8 cellular contexts compared by ENCODE assay signal in the genomic region with DNA sequence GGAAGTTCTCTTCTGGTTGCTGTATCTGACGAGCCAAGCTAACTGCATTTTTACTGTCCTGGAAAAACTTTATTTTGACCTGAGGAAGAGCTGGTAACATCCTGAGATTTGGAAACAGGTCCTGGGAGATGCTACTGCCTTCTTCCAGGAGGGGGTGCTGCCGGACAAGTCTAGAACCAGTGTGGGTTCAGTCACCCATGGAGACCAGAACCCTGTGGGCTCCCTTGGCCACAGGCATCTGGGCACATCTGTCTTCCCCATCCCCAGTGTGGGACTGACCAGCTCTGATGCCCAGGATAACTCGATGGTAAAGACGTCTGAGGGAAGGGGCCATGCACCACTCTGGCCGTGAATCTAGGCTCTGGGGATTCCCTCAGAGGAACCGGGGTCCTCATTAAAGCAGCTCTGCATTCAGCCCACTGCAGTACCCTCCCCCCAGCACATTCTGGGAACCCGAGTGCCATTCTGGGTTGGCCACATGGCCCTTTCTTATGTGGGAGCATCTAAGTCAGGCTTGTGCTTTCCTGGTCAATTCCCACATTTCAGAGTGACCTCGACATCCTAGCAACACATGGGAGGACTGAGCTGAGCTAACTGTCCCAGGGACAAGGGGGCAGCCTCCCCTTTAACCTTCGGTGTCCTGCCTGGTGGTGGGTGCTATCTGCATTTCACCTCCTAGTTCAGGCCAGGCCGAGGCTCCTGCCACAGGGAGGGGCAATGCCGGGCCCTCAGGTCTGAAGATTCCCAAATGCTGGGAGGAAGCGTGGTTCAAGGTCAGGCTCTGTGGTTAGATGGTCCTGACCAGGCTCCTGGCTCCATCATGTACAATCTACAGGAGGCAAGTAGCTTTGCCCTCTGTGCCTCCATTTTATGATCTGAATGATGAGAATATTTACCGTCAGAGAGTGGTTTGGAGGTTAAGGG. TPM values are rescaled to one million over a fixed set of nuclear protein-coding genes. Genes with fewer than 3 reads are reported as not detected.
DNase-seq lines count a peak whose midpoint lies in the region; ATAC-seq, FAIRE-seq and TF ChIP-seq lines count a peak whose summit lies in the region.

No MANE protein-coding gene starts in this region.

- TF ChIP-seq CTCF in BJ (IDR thresholded peaks at IDR 0.05; ENCODE audit: insufficient read depth, low read depth, low read length) (peak; percentile 89), PC-3 (conservative IDR thresholded peaks at IDR 0.05; ENCODE audit: low read depth, low read length) (peak; percentile 87), pancreas (IDR thresholded peaks at IDR 0.05) (peak; percentile 33 to 70 (median 58))

- POLR2A ChIA-PET in BJ (lab: Charles Lee) (no interaction called here), PC-3 (lab: Charles Lee; ENCODE audit: unreplicated experiment) (interaction anchor here (0.7 kb wide), 1 partner anchor 45 kb away, joined by 3 read pairs; no protein-coding TSS in a partner anchor)

- H3K36me3 Mint-ChIP-seq in activated naive CD8-positive, alpha-beta T cell treated with anti-CD3 and anti-CD28 coated beads, Interleukin-2, amount 50 U/mL, for 24 hours (ENCODE audit: low read depth), result no peaks in the 10 kb centered on the region

- intact Hi-C loops in PC-3 (cut with micrococcal nuclease) (no loop called here), pancreas (cut with DNase I) (loop anchor here in 1 of 3 donors (10.0 kb wide), 1 partner anchor 252 kb away; no protein-coding TSS in a partner anchor)

- 48 to 50% methylated on average over 13 of the region's 13 CpGs for WGBS in pancreas, 2 donors

- no peaks in the 10 kb centered on the region for H3K27me3 Mint-ChIP-seq in activated naive CD8-positive, alpha-beta T cell treated with anti-CD3 and anti-CD28 coated beads, Interleukin-2, amount 50 U/mL, for 24 hours

- H3K36me3 ChIP-seq in BJ (ENCODE audit: control insufficient read depth, insufficient read depth, low read length) (0 out of 2 replicates have a peak, but pooled peaks cover 3% of the 10 kb centered on the region), PC-3 (ENCODE audit: low read depth, low read length) (no peaks in the 10 kb centered on the region), pancreas (no peaks in the 10 kb centered on the region)

- no peak overlapping the region for H3K9ac ChIP-seq in PC-3 (ENCODE audit: low read length)

- FAIRE-seq in pancreas (lab: Jason Lieb, UNC), result no peak

- CTCF ChIA-PET in BJ (lab: Yijun Ruan, JAX) (interaction anchor here (0.5 to 12.1 kb wide), 46 partner anchors 9 to 389 kb away, joined by 3 to 208 read pairs (median 5); partner anchors contain the start of genes CARMIL2, CTCF, GFOD2 and NRN1L), PC-3 (lab: Charles Lee) (interaction anchor here (0.6 to 1.5 kb wide), 5 partner anchors 46 to 350 kb away, joined by 3 to 10 read pairs (median 5); partner anchors contain the start of genes RANBP10 and TSNAXIP1)

- peaks cover 5% of the 10 kb centered on the region for H3K4me1 ChIP-seq in PC-3 (ENCODE audit: insufficient read depth, low read length)
- H3K4me1 ChIP-seq in pancreas, result peaks cover 5 to 16% (median 9%) of the 10 kb centered on the region in 3 donors

- H3K4me3 Mint-ChIP-seq in activated naive CD8-positive, alpha-beta T cell treated with anti-CD3 and anti-CD28 coated beads, Interleukin-2, amount 50 U/mL, for 24 hours, result no peak overlapping the region

- H3K9me3 ChIP-seq in PC-3 (ENCODE audit: low read length) (no peaks in the 10 kb centered on the region), pancreas (no peaks in the 10 kb centered on the region)

- no peak overlapping the region for H3K27ac Mint-ChIP-seq in activated naive CD8-positive, alpha-beta T cell treated with anti-CD3 and anti-CD28 coated beads, Interleukin-2, amount 50 U/mL, for 24 hours

- H3K79me2 ChIP-seq in PC-3 (ENCODE audit: low read length), result no peaks in the 10 kb centered on the region

- H3K9me2 ChIP-seq in PC-3 (replicated peaks; ENCODE audit: low read length), result no peaks in the 10 kb centered on the region

- H3F3A ChIP-seq in PC-3 (ENCODE audit: low read length, unreplicated experiment), result no peaks in the 10 kb centered on the region

- DNase-seq in BJ (ENCODE audit: low read depth), result no peak
- DNase-seq in PC-3, result peak; percentile 59
- DNase-seq in activated naive CD8-positive, alpha-beta T cell treated with anti-CD3 and anti-CD28 coated beads, Interleukin-2, amount 50 U/mL, for 24 hours, result peak; percentile 62
- peak; percentile 74 for DNase-seq in glomerular visceral epithelial cell (ENCODE audit: extremely low spot score)
- DNase-seq in pancreas, result peak in 5 of 6 donors; percentile 49 to 69 (median 64)

- no peaks in the 10 kb centered on the region for H3K27me3 ChIP-seq in BJ (ENCODE audit: control insufficient read depth, insufficient read depth, low read length)
- H3K27me3 ChIP-seq in PC-3 (ENCODE audit: low read length), result no peaks in the 10 kb centered on the region
- no peaks in the 10 kb centered on the region for H3K27me3 ChIP-seq in pancreas

- H3K4me2 ChIP-seq in PC-3 (ENCODE audit: low read length), result no peak overlapping the region

- ATAC-seq in GM19351 (IDR thresholded peaks at IDR 0.05; ENCODE audit: unreplicated experiment), result peak; percentile 43
- peak; percentile 53 for ATAC-seq in PC-3
- ATAC-seq in activated naive CD8-positive, alpha-beta T cell treated with anti-CD3 and anti-CD28 coated beads, Interleukin-2, amount 50 U/mL, for 24 hours, result no peak
- ATAC-seq in pancreas, result peak in 3 of 4 donors; percentile 47 to 67 (median 60)
- ATAC-seq in GM21576 (IDR thresholded peaks at IDR 0.05; ENCODE audit: unreplicated experiment), result no peak
- ATAC-seq in HG02870 (IDR thresholded peaks at IDR 0.05; ENCODE audit: unreplicated experiment), result no peak

- no peak overlapping the region for H2AFZ ChIP-seq in PC-3 (ENCODE audit: low read length)

- H3K27ac ChIP-seq in PC-3 (ENCODE audit: low read length) (no peak overlapping the region), pancreas (peak overlapping the region; percentile 25 to 88 (median 60))

- no TSS peak for BruUV-seq in PC-3 (replicated peaks; lab: Mats Ljungman, UMichigan)

- H3K4me3 ChIP-seq in BJ (ENCODE audit: low read depth, low read length) (no peak overlapping the region), PC-3 (ENCODE audit: low read length) (no peak overlapping the region), pancreas (no peak overlapping the region)

- H3K4me1 Mint-ChIP-seq in activated naive CD8-positive, alpha-beta T cell treated with anti-CD3 and anti-CD28 coated beads, Interleukin-2, amount 50 U/mL, for 24 hours, result peaks cover 9% of the 10 kb centered on the region

- no peaks in the 10 kb centered on the region for H4K20me1 ChIP-seq in PC-3 (ENCODE audit: low read length)

- H3K9me3 Mint-ChIP-seq in activated naive CD8-positive, alpha-beta T cell treated with anti-CD3 and anti-CD28 coated beads, Interleukin-2, amount 50 U/mL, for 24 hours, result no peaks in the 10 kb centered on the region

RNA-seq across cellular contexts. Expression of gene C16orf86, which starts 6.4 kb away (rescaled TPM):
- polyA plus RNA-seq in BJ (2011; rRNA removed) (0.87 and 1.5 TPM in 2 replicates), pancreas (1 to 10 TPM; 5.7 to 7.6 TPM)
- 0.43 TPM in 1 of 2 replicates, not detected in the other for polyA minus RNA-seq in BJ (2011; rRNA and poly(A)+ RNA removed)
- total RNA-seq in PC-3 (2014; rRNA removed) (not detected in 2 replicates), pancreas (1 to 10 TPM; 1.4 to 4.1 (median 2.4) TPM)

RNA-seq across cellular contexts. Expression of gene ENKD1, which starts 6.5 kb away (rescaled TPM):
- 7.6 and 10.9 TPM in 2 replicates for polyA plus RNA-seq in BJ (2011; rRNA removed)
- polyA minus RNA-seq in BJ (2011; rRNA and poly(A)+ RNA removed), result 1.7 and 2.7 TPM in 2 replicates
- 12.0 and 19.4 TPM in 2 replicates for total RNA-seq in PC-3 (2014; rRNA removed)
- 10 to 100 TPM; 24.3 to 60.1 (median 44.2) TPM for total RNA-seq in pancreas
- 100 to 1,000 TPM; 150 to 171 TPM for polyA plus RNA-seq in pancreas

RNA-seq across cellular contexts. Expression of gene PARD6A, which starts 12.2 kb away (rescaled TPM):
- polyA plus RNA-seq in BJ (2011; rRNA removed), result 0.86 and 0.88 TPM in 2 replicates
- polyA minus RNA-seq in BJ (2011; rRNA and poly(A)+ RNA removed), result 0.21 TPM in 1 of 2 replicates, not detected in the other
- total RNA-seq in PC-3 (2014; rRNA removed), result 15.1 and 16.4 TPM in 2 replicates
- 10 to 100 TPM in 4 of 6 donors, 1 to 10 TPM in 2; 8.6 to 18.2 (median 15.7) TPM for total RNA-seq in pancreas
- 10 to 100 TPM; 11.6 to 14.3 TPM for polyA plus RNA-seq in pancreas

RNA-seq across cellular contexts. Expression of gene ACD, which starts 12.9 kb away (rescaled TPM):
- polyA plus RNA-seq in BJ (2011; rRNA removed), result 14.1 and 29.5 TPM in 2 replicates
- 14.4 and 17.2 TPM in 2 replicates for polyA minus RNA-seq in BJ (2011; rRNA and poly(A)+ RNA removed)
- 26.3 and 31.7 TPM in 2 replicates for total RNA-seq in PC-3 (2014; rRNA removed)
- 10 to 100 TPM in 2 of 6 donors, 1 to 10 TPM in 4; 6.6 to 10.8 (median 9.7) TPM for total RNA-seq in pancreas
- 10 to 100 TPM; 16.9 to 29.0 TPM for polyA plus RNA-seq in pancreas

RNA-seq across cellular contexts. Expression of gene CARMIL2, which starts 28.1 kb away (rescaled TPM):
- polyA plus RNA-seq in BJ (2011; rRNA removed) (0.18 and 0.23 TPM in 2 replicates), pancreas (1 to 10 TPM; 2.5 to 4.3 TPM)
- 0.19 and 0.93 TPM in 2 replicates for polyA minus RNA-seq in BJ (2011; rRNA and poly(A)+ RNA removed)
- total RNA-seq in PC-3 (2014; rRNA removed) (0.33 and 0.40 TPM in 2 replicates), pancreas (1 to 10 TPM in 5 of 6 donors, under 1 TPM in 1; 0.75 to 2.3 (median 1.3) TPM)

Comparison
In these comparisons a context has a peak if more than half of its experiments do, and no peak if none do; other contexts are left out.
1. ATAC-seq: peak in GM19351 (single experiment), PC-3 (single experiment) and pancreas (3 of 4); none in activated naive CD8-positive, alpha-beta T cell treated with anti-CD3 and anti-CD28 coated beads, Interleukin-2, amount 50 U/mL, for 24 hours (single experiment), GM21576 (single experiment) and HG02870 (single experiment).
2. Peak in every context shown above with its lines, with median percentiles within 50 percentile points of each other: CTCF ChIP-seq.